ENCODE assay signal across 8 cellular contexts in the genomic region with DNA sequence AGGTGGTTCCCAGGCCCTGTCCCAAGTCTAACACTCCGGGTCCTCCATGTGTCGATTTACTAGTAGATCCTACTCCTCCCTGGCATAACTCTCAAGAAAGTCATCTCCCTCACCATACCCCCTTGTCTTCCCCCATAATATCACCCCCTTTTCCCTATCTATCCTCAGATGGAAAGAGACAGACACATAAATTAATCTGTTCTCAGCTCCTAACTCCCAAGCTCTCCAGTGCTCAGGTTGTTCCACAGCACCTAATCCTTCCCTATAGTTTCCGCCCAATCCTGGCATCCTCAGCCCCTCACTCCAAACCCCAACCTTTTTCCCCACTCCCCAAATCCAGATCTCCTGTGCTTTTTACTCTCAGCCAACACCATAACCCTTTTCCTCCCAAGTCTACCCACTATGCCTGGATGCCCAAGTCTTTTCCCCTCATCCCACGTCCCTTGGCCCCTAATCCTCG. TPM values are rescaled to one million over a fixed set of nuclear protein-coding genes. Genes with fewer than 3 reads are reported as not detected.
DNase-seq lines count a peak whose midpoint lies in the region; ATAC-seq and TF ChIP-seq lines count a peak whose summit lies in the region.

No MANE protein-coding gene starts in this region.

- 32% methylated on average over 5 of the region's 5 CpGs for WGBS in thymus

- peaks cover 18% of the 10 kb centered on the region for H3K36me3 Mint-ChIP-seq in activated CD4-positive, alpha-beta T cell treated with anti-CD3 and anti-CD28 coated beads, Interleukin-2, amount 10 ng/mL, durations not matched to agents 24 days and 14 days (ENCODE audit: low read depth)

- no peaks in the 10 kb centered on the region for H3K36me3 ChIP-seq in adipocyte (ENCODE audit: control insufficient read depth, insufficient read depth, low read length, severe bottlenecking)
- no peaks in the 10 kb centered on the region for H3K36me3 ChIP-seq in left lung
- no peaks in the 10 kb centered on the region for H3K36me3 ChIP-seq in thymus (ENCODE audit: control insufficient read depth, insufficient read depth)

- H3K27me3 Mint-ChIP-seq in activated CD4-positive, alpha-beta T cell treated with anti-CD3 and anti-CD28 coated beads, Interleukin-2, amount 10 ng/mL, durations not matched to agents 24 days and 14 days = no peaks in the 10 kb centered on the region

- H3K9ac ChIP-seq in adipocyte (ENCODE audit: low read length) = peak overlapping the region; percentile 96

- intact Hi-C loops in activated CD4-positive, alpha-beta T cell treated with anti-CD3 and anti-CD28 coated beads, Interleukin-2, amount 10 ng/mL, durations not matched to agents 24 days and 14 days (cut with micrococcal nuclease) = loop anchor here (1.0 to 2.0 kb wide), 3 partner anchors 23 to 447 kb away; a partner anchor contains a TSS
- intact Hi-C loops in left lung (cut with DNase I) = no loop called here

- H3K4me3 ChIP-seq in adipocyte (ENCODE audit: low read length) (peak overlapping the region; percentile 86), left lung (peak overlapping the region; percentile 88 to 91), thymus (ENCODE audit: low read length) (peak overlapping the region; percentile 94)

- no peak for TF ChIP-seq CTCF in left lung (IDR thresholded peaks at IDR 0.05)

- no peak for DNase-seq in activated CD4-positive, alpha-beta T cell treated with anti-CD3 and anti-CD28 coated beads, Interleukin-2, amount 10 ng/mL, durations not matched to agents 24 days and 14 days
- DNase-seq in activated CD4-positive, alpha-beta T cell treated with anti-CD3 and anti-CD28 coated beads for 4 hours = no peak
- DNase-seq in adipocyte (ENCODE audit: low read depth) (no peak), left lung (no peak), NCI-H1436 (lab: John Stamatoyannopoulos, UW) (no peak)

- peak overlapping the region; percentile 92 to 93 for H3K27ac ChIP-seq in left lung
- H3K27ac ChIP-seq in thymus (ENCODE audit: low read depth) = peak overlapping the region; percentile 85

- H3K27me3 ChIP-seq in adipocyte (replicated peaks; ENCODE audit: control insufficient read depth, insufficient read depth, low read length) = no peaks in the 10 kb centered on the region
- no peaks in the 10 kb centered on the region for H3K27me3 ChIP-seq in left lung
- no peaks in the 10 kb centered on the region for H3K27me3 ChIP-seq in thymus (ENCODE audit: control insufficient read depth, insufficient read depth)

- H3K9me3 ChIP-seq in adipocyte (ENCODE audit: control insufficient read depth, low read length) (no peaks in the 10 kb centered on the region), left lung (no peaks in the 10 kb centered on the region), thymus (ENCODE audit: control insufficient read depth) (no peaks in the 10 kb centered on the region)

- H3K4me1 Mint-ChIP-seq in activated CD4-positive, alpha-beta T cell treated with anti-CD3 and anti-CD28 coated beads, Interleukin-2, amount 10 ng/mL, durations not matched to agents 24 days and 14 days = peaks cover 36% of the 10 kb centered on the region

- ATAC-seq in left lung (peak; percentile 1), HG03439 (IDR thresholded peaks at IDR 0.05; ENCODE audit: unreplicated experiment) (no peak)
- ATAC-seq in activated CD4-positive, CD25-positive, alpha-beta regulatory T cell treated with anti-CD3 and anti-CD28 coated beads, Interleukin-2, amount 50 U/mL, for 24 hours = no peak

- peak overlapping the region; percentile 90 for H3K4me3 Mint-ChIP-seq in activated CD4-positive, alpha-beta T cell treated with anti-CD3 and anti-CD28 coated beads, Interleukin-2, amount 10 ng/mL, durations not matched to agents 24 days and 14 days

- no peaks in the 10 kb centered on the region for H3K9me3 Mint-ChIP-seq in activated CD4-positive, alpha-beta T cell treated with anti-CD3 and anti-CD28 coated beads, Interleukin-2, amount 10 ng/mL, durations not matched to agents 24 days and 14 days

- H3K4me1 ChIP-seq in adipocyte (ENCODE audit: control insufficient read depth, insufficient read depth, low read length) (peaks cover 18% of the 10 kb centered on the region), left lung (peaks cover 6 to 52% of the 10 kb centered on the region in 2 donors), thymus (ENCODE audit: control insufficient read depth, insufficient read depth, low read length) (peaks cover 13% of the 10 kb centered on the region)

- H3K27ac Mint-ChIP-seq in activated CD4-positive, alpha-beta T cell treated with anti-CD3 and anti-CD28 coated beads, Interleukin-2, amount 10 ng/mL, durations not matched to agents 24 days and 14 days = peak overlapping the region; percentile 95

RNA-seq across cellular contexts. Expression of a gene that starts 0.8 kb away (rescaled TPM):
- total RNA-seq in activated CD4-positive, alpha-beta T cell treated with anti-CD3 and anti-CD28 coated beads, Interleukin-2, amount 10 ng/mL, durations not matched to agents 24 days and 14 days = 65.4 and 67.2 TPM in 2 replicates
- total RNA-seq in left lung = 10 to 100 TPM; 75.9 to 82.9 TPM
- polyA plus RNA-seq in thymus = 35.5 TPM
